Comparison of ENCODE assay signal across 20 cellular contexts in genomic region chr7:115088938-115089337, GRCh38.
"Had no signal": no experiment of that assay in that cellular context is flagged by ENCODE, and none has a peak within 500 bp of the region (broad histone marks: within the 10 kb centered on the region; RNA-seq: fewer than 3 reads in every experiment).

No MANE protein-coding gene starts in this region.

- H3K27ac ChIP-seq: body of pancreas, gastrocnemius medialis, tibial nerve had no signal

- H3K36me3 ChIP-seq: gastrocnemius medialis, pancreas, tibial nerve had no signal

- H3K27me3 ChIP-seq: body of pancreas, gastrocnemius medialis, pancreas, tibial nerve had no signal

- ATAC-seq: activated CD8-positive, alpha-beta memory T cell treated with anti-CD3 and anti-CD28 coated beads, Interleukin-2, amount 10 ng/mL, durations not matched to agents 7 days and 5 days; body of pancreas; gastrocnemius medialis; natural killer cell had no signal

- H3K9me3 ChIP-seq: body of pancreas, gastrocnemius medialis, pancreas, tibial nerve had no signal

- DNase-seq: activated CD4-positive, alpha-beta memory T cell treated with anti-CD3 and anti-CD28 coated beads, Interleukin-2, amount 10 ng/mL, durations not matched to agents 7 days and 5 days; activated CD4-positive, alpha-beta T cell treated with anti-CD3 and anti-CD28 coated beads for 48 hours; activated CD4-positive, CD25-positive, alpha-beta regulatory T cell; activated CD8-positive, alpha-beta memory T cell treated with anti-CD3 and anti-CD28 coated beads, Interleukin-2, amount 10 ng/mL, durations not matched to agents 7 days and 5 days; activated naive CD4-positive, alpha-beta T cell treated with Interleukin-2 at 50 U/mL for 16 hours; activated naive CD8-positive, alpha-beta T cell treated with anti-CD3 and anti-CD28 coated beads, Interleukin-2, amount 10 ng/mL, durations not matched to agents 7 days and 5 days; body of pancreas; caudate nucleus; erythroblast; gastrocnemius medialis; head of caudate nucleus; natural killer cell; pancreas; stimulated activated CD4-positive, alpha-beta T cell treated with anti-CD3 and anti-CD28 coated beads, Interleukin-12 subunit alpha, Interleukin-12 subunit beta, amount 100 ng/mL, for 4 hours; stimulated activated CD4-positive, alpha-beta T cell treated with anti-CD3 and anti-CD28 coated beads, Interleukin-1b, Interleukin-23, amount 100 ng/mL, for 48 hours; stimulated activated CD8-positive, alpha-beta memory T cell treated with anti-CD3 and anti-CD28 coated beads, Interleukin-4, amount 100 ng/mL, for 48 hours; stimulated activated naive CD4-positive, alpha-beta T cell; T-helper 1 cell; T1000 had no signal

- H3K4me3 ChIP-seq: body of pancreas, gastrocnemius medialis, pancreas, tibial nerve had no signal
